9 cellular contexts compared by ENCODE assay signal in the genomic region with DNA sequence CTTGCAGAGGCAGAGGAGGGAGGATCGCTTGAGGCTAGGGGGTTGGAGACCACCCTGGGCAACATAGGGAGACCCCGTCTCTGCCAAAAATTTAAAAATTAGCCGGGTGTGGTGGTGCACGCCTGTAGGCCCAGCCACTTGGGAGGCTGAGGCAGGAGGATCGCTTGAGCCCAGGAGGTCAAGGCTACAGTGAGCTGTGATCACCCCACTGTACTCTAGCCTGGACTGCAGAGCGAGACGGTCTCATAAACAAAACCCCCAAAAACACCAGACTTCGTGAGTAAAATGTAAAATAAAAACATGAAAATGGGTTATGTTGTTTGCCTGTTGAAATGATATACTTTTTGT. TPM values are rescaled to one million over a fixed set of nuclear protein-coding genes. Genes with fewer than 3 reads are reported as not detected.
DNase-seq lines count a peak whose midpoint lies in the region; ATAC-seq and TF ChIP-seq lines count a peak whose summit lies in the region.
"Had no signal": no experiment of that assay in that cellular context is flagged by ENCODE, and none has a peak within 500 bp of the region (broad histone marks: within the 10 kb centered on the region; RNA-seq: fewer than 3 reads in every experiment).

No MANE protein-coding gene starts in this region.

- H3K4me3 ChIP-seq in HEK293 (ENCODE audit: low read depth, low read length) (peak overlapping the region; percentile 78), iPS-18a (ENCODE audit: low read length) (peak overlapping the region; percentile 70)

- H3K36me3 ChIP-seq in HEK293 (ENCODE audit: control insufficient read depth in 2 of 2, insufficient read depth in 1 of 2, low read length in 2 of 2), result no peaks in the 10 kb centered on the region; a peak in 1 of 3 replicates
- no peaks in the 10 kb centered on the region for H3K36me3 ChIP-seq in iPS-18a (ENCODE audit: control insufficient read depth, low read depth, low read length)

- H3K4me3 Mint-ChIP-seq in activated CD8-positive, alpha-beta T cell treated with anti-CD3 and anti-CD28 coated beads, Interleukin-2, amount 10 ng/mL, durations not matched to agents 7 days and 5 days, result peak overlapping the region; percentile 83
- H3K4me3 Mint-ChIP-seq in stimulated activated effector memory CD8-positive, alpha-beta T cell treated with anti-CD3 and anti-CD28 coated beads, Interleukin-12 subunit alpha, Interleukin-12 subunit beta, amount 100 ng/mL, for 72 hours, result peak overlapping the region; percentile 73

- ATAC-seq in activated CD8-positive, alpha-beta T cell treated with anti-CD3 and anti-CD28 coated beads, Interleukin-2, amount 10 ng/mL, durations not matched to agents 7 days and 5 days, result no peak
- no peak for ATAC-seq in stimulated activated effector memory CD8-positive, alpha-beta T cell treated with anti-CD3 and anti-CD28 coated beads, Interleukin-12 subunit alpha, Interleukin-12 subunit beta, amount 100 ng/mL, for 72 hours
- no peak for ATAC-seq in GM19351 (IDR thresholded peaks at IDR 0.05; ENCODE audit: unreplicated experiment)

- H3K9ac ChIP-seq in iPS-18a (ENCODE audit: low read length), result peak overlapping the region; percentile 21

- CTCF ChIA-PET in HEK293 (lab: Yijun Ruan, JAX), result interaction anchor here (0.6 kb wide), 1 partner anchor 452 kb away, joined by 3 read pairs; no protein-coding TSS in a partner anchor
- CTCF ChIA-PET in activated CD8-positive, alpha-beta T cell treated with anti-CD3 and anti-CD28 coated beads, Interleukin-2, amount 10 ng/mL, durations not matched to agents 7 days and 5 days (lab: Charles Lee), result interaction anchor here (1.2 kb wide), 1 partner anchor 11 kb away, joined by 3 read pairs; no protein-coding TSS in a partner anchor

- H3K9me3 ChIP-seq in HEK293 (ENCODE audit: control insufficient read depth, insufficient read depth, low read depth, low read length), result no peaks in the 10 kb centered on the region
- H3K9me3 ChIP-seq in iPS-18a (ENCODE audit: control insufficient read depth, low read depth, low read length), result no peaks in the 10 kb centered on the region

- H3K9me3 Mint-ChIP-seq in activated CD8-positive, alpha-beta T cell treated with anti-CD3 and anti-CD28 coated beads, Interleukin-2, amount 10 ng/mL, durations not matched to agents 7 days and 5 days (ENCODE audit: insufficient read depth), result peaks cover 3% of the 10 kb centered on the region
- no peaks in the 10 kb centered on the region for H3K9me3 Mint-ChIP-seq in stimulated activated effector memory CD8-positive, alpha-beta T cell treated with anti-CD3 and anti-CD28 coated beads, Interleukin-12 subunit alpha, Interleukin-12 subunit beta, amount 100 ng/mL, for 72 hours

- H3K27me3 Mint-ChIP-seq in activated CD8-positive, alpha-beta T cell treated with anti-CD3 and anti-CD28 coated beads, Interleukin-2, amount 10 ng/mL, durations not matched to agents 7 days and 5 days (ENCODE audit: low read depth), result peaks cover 2% of the 10 kb centered on the region

- H3K27ac ChIP-seq in HEK293 (ENCODE audit: extremely low read depth, low read depth, low read length), result no peak overlapping the region
- no peak overlapping the region for H3K27ac ChIP-seq in iPS-18a (ENCODE audit: low read length)

- peaks cover 24% of the 10 kb centered on the region for H3K4me1 Mint-ChIP-seq in activated CD8-positive, alpha-beta T cell treated with anti-CD3 and anti-CD28 coated beads, Interleukin-2, amount 10 ng/mL, durations not matched to agents 7 days and 5 days (ENCODE audit: low read depth)
- H3K4me1 Mint-ChIP-seq in stimulated activated effector memory CD8-positive, alpha-beta T cell treated with anti-CD3 and anti-CD28 coated beads, Interleukin-12 subunit alpha, Interleukin-12 subunit beta, amount 100 ng/mL, for 72 hours, result peaks cover 21% of the 10 kb centered on the region

- no peaks in the 10 kb centered on the region for H3K27me3 ChIP-seq in iPS-18a (ENCODE audit: control insufficient read depth, insufficient read depth, low read length)

- H3K36me3 Mint-ChIP-seq in activated CD8-positive, alpha-beta T cell treated with anti-CD3 and anti-CD28 coated beads, Interleukin-2, amount 10 ng/mL, durations not matched to agents 7 days and 5 days (ENCODE audit: low read depth), result peaks cover 6% of the 10 kb centered on the region
- H3K36me3 Mint-ChIP-seq in stimulated activated effector memory CD8-positive, alpha-beta T cell treated with anti-CD3 and anti-CD28 coated beads, Interleukin-12 subunit alpha, Interleukin-12 subunit beta, amount 100 ng/mL, for 72 hours, result no peaks in the 10 kb centered on the region

- no peak for TF ChIP-seq CTCF in HEK293 (tag by site-specific recombination; IDR thresholded peaks at IDR 0.05)

- POLR2A ChIA-PET in HEK293 (lab: Yijun Ruan, JAX), result interaction anchor here (0.6 to 2.0 kb wide), 5 partner anchors 12 to 60 kb away, joined by 3 to 17 read pairs (median 3); a partner anchor contains a TSS
- POLR2A ChIA-PET in activated CD8-positive, alpha-beta T cell treated with anti-CD3 and anti-CD28 coated beads, Interleukin-2, amount 10 ng/mL, durations not matched to agents 7 days and 5 days (lab: Charles Lee), result interaction anchor here (0.7 to 1.0 kb wide), 2 partner anchors 9 to 256 kb away, joined by 3 read pairs; no protein-coding TSS in a partner anchor

- H3K4me1 ChIP-seq in HEK293 (ENCODE audit: control insufficient read depth, insufficient read depth, low read length) (no peaks in the 10 kb centered on the region), iPS-18a (ENCODE audit: control insufficient read depth, low read depth, low read length) (peaks cover 31% of the 10 kb centered on the region)

- DNase-seq in activated CD8-positive, alpha-beta T cell treated with anti-CD3 and anti-CD28 coated beads, Interleukin-2, amount 10 ng/mL, durations not matched to agents 7 days and 5 days, result no peak
- no peak for DNase-seq in stimulated activated effector memory CD8-positive, alpha-beta T cell treated with anti-CD3 and anti-CD28 coated beads, Interleukin-12 subunit alpha, Interleukin-12 subunit beta, amount 100 ng/mL, for 72 hours (ENCODE audit: low spot score in 2 of 2)
- DNase-seq in DMS153 (lab: John Stamatoyannopoulos, UW) (no peak), LoVo (ENCODE audit: low spot score) (no peak)
- no peak for DNase-seq in activated effector memory CD4-positive, alpha-beta T cell treated with Interleukin-2 at 50 U/mL for 16 hours

- H3K27ac Mint-ChIP-seq in activated CD8-positive, alpha-beta T cell treated with anti-CD3 and anti-CD28 coated beads, Interleukin-2, amount 10 ng/mL, durations not matched to agents 7 days and 5 days, result peak overlapping the region; percentile 83
- H3K27ac Mint-ChIP-seq in stimulated activated effector memory CD8-positive, alpha-beta T cell treated with anti-CD3 and anti-CD28 coated beads, Interleukin-12 subunit alpha, Interleukin-12 subunit beta, amount 100 ng/mL, for 72 hours, result peak overlapping the region; percentile 93

TF ChIP-seq in HEK293, 187 proteins besides CTCF, POLR2A, EP300 and RAD21 (continues in another document):
- TF ChIP-seq GLIS1 (tag by site-specific recombination; IDR thresholded peaks at IDR 0.05), result no peak
- no peak for TF ChIP-seq ZNF658 (tag by site-specific recombination; IDR thresholded peaks at IDR 0.05)
- TF ChIP-seq ZNF677 (tag by site-specific recombination; IDR thresholded peaks at IDR 0.05), result no peak
- TF ChIP-seq MEIS1 (CRISPR knock-in tag; IDR thresholded peaks at IDR 0.05; ENCODE audit: borderline replicate concordance), result no peak
- no peak for TF ChIP-seq ZNF76 (tag by site-specific recombination; IDR thresholded peaks at IDR 0.05; ENCODE audit: borderline replicate concordance, low read depth)
- TF ChIP-seq, protein P1, sequence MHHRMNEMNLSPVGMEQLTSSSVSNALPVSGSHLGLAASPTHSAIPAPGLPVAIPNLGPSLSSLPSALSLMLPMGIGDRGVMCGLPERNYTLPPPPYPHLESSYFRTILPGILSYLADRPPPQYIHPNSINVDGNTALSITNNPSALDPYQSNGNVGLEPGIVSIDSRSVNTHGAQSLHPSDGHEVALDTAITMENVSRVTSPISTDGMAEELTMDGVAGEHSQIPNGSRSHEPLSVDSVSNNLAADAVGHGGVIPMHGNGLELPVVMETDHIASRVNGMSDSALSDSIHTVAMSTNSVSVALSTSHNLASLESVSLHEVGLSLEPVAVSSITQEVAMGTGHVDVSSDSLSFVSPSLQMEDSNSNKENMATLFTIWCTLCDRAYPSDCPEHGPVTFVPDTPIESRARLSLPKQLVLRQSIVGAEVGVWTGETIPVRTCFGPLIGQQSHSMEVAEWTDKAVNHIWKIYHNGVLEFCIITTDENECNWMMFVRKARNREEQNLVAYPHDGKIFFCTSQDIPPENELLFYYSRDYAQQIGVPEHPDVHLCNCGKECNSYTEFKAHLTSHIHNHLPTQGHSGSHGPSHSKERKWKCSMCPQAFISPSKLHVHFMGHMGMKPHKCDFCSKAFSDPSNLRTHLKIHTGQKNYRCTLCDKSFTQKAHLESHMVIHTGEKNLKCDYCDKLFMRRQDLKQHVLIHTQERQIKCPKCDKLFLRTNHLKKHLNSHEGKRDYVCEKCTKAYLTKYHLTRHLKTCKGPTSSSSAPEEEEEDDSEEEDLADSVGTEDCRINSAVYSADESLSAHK (tag by site-specific recombination; IDR thresholded peaks at IDR 0.05), result no peak
- no peak for TF ChIP-seq ZNF426 (tag by site-specific recombination; IDR thresholded peaks at IDR 0.05)
- TF ChIP-seq, protein P2, sequence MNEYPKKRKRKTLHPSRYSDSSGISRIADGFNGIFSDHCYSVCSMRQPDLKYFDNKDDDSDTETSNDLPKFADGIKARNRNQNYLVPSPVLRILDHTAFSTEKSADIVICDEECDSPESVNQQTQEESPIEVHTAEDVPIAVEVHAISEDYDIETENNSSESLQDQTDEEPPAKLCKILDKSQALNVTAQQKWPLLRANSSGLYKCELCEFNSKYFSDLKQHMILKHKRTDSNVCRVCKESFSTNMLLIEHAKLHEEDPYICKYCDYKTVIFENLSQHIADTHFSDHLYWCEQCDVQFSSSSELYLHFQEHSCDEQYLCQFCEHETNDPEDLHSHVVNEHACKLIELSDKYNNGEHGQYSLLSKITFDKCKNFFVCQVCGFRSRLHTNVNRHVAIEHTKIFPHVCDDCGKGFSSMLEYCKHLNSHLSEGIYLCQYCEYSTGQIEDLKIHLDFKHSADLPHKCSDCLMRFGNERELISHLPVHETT (tag by site-specific recombination; IDR thresholded peaks at IDR 0.05), result no peak
- no peak for TF ChIP-seq ZNF791 (tag by site-specific recombination; IDR thresholded peaks at IDR 0.05)

RNA-seq across cellular contexts. Expression of a gene that starts 0.7 kb away (rescaled TPM):
- 10 to 100 TPM; 24.7 to 25.7 TPM for total RNA-seq in activated CD8-positive, alpha-beta T cell treated with anti-CD3 and anti-CD28 coated beads, Interleukin-2, amount 10 ng/mL, durations not matched to agents 7 days and 5 days

RNA-seq across cellular contexts. Expression of a gene that starts 12.5 kb away (rescaled TPM):
- not detected for total RNA-seq in activated CD8-positive, alpha-beta T cell treated with anti-CD3 and anti-CD28 coated beads, Interleukin-2, amount 10 ng/mL, durations not matched to agents 7 days and 5 days
- total RNA-seq: omental fat pad had no signal

RNA-seq across cellular contexts. Expression of a gene that starts 43.6 kb away (rescaled TPM):
- 10 to 100 TPM; 22.4 to 28.0 TPM for total RNA-seq in activated CD8-positive, alpha-beta T cell treated with anti-CD3 and anti-CD28 coated beads, Interleukin-2, amount 10 ng/mL, durations not matched to agents 7 days and 5 days
